In genomic region chr4:36320130-36320902, GRCh38 we compare ENCODE assay signal across 13 cellular contexts. TPM values are rescaled to one million over a fixed set of nuclear protein-coding genes. Genes with fewer than 3 reads are reported as not detected.
DNase-seq lines count a peak whose midpoint lies in the region; ATAC-seq and TF ChIP-seq lines count a peak whose summit lies in the region.
"Had no signal": no experiment of that assay in that cellular context is flagged by ENCODE, and none has a peak within 500 bp of the region (broad histone marks: within the 10 kb centered on the region; RNA-seq: fewer than 3 reads in every experiment).

No MANE protein-coding gene starts in this region.

- ATAC-seq in HG02610 (IDR thresholded peaks at IDR 0.05; ENCODE audit: unreplicated experiment) (peak; percentile 55), HG03558 (IDR thresholded peaks at IDR 0.05; ENCODE audit: extremely low read depth, unreplicated experiment) (peak; percentile 33), upper lobe of right lung (peak; percentile 33)

- no peak overlapping the region for H3K27ac ChIP-seq in upper lobe of right lung
- H3K27ac ChIP-seq: BLaER1, Peyer's patch, suprapubic skin, VCaP had no signal

- CTCF ChIA-PET in activated naive CD4-positive, alpha-beta T cell treated with anti-CD3 and anti-CD28 coated beads, Interleukin-2, amount 10 ng/mL, durations not matched to agents 7 days and 5 days (lab: Charles Lee) = interaction anchor here (0.7 kb wide), 1 partner anchor 10 kb away, joined by 3 read pairs; no protein-coding TSS in a partner anchor

- no peaks in the 10 kb centered on the region for H3K9me3 Mint-ChIP-seq in activated naive CD4-positive, alpha-beta T cell treated with anti-CD3 and anti-CD28 coated beads, Interleukin-2, amount 50 U/mL, for 24 hours
- H3K9me3 Mint-ChIP-seq in activated naive CD4-positive, alpha-beta T cell treated with anti-CD3 and anti-CD28 coated beads, Interleukin-2, amount 10 ng/mL, durations not matched to agents 7 days and 5 days = peaks cover 2% of the 10 kb centered on the region
- H3K9me3 Mint-ChIP-seq in progenitor cell of endocrine pancreas (ENCODE audit: low read depth) = no peaks in the 10 kb centered on the region
- H3K9me3 Mint-ChIP-seq in nephron progenitor cell = no peaks in the 10 kb centered on the region

- DNase-seq in activated naive CD4-positive, alpha-beta T cell treated with anti-CD3 and anti-CD28 coated beads, Interleukin-2, amount 10 ng/mL, durations not matched to agents 7 days and 5 days = no peak
- DNase-seq in upper lobe of right lung (no peak), progenitor cell of endocrine pancreas (ENCODE audit: low spot score, unreplicated experiment) (no peak), nephron progenitor cell (no peak)
- no peak for DNase-seq in activated effector memory CD4-positive, alpha-beta T cell treated with anti-CD3 and anti-CD28 coated beads, Interleukin-2, amount 50 U/mL, for 16 hours
- DNase-seq: effector CD4-positive, alpha-beta T cell; Peyer's patch had no signal

- H3K4me3 ChIP-seq in upper lobe of right lung = no peak overlapping the region
- H3K4me3 ChIP-seq: BLaER1, Peyer's patch, suprapubic skin had no signal

- H3K27me3 ChIP-seq in upper lobe of right lung = no peaks in the 10 kb centered on the region
- H3K27me3 ChIP-seq: BLaER1, Peyer's patch, suprapubic skin had no signal

- H3K27me3 Mint-ChIP-seq in activated naive CD4-positive, alpha-beta T cell treated with anti-CD3 and anti-CD28 coated beads, Interleukin-2, amount 50 U/mL, for 24 hours = no peaks in the 10 kb centered on the region
- H3K27me3 Mint-ChIP-seq in activated naive CD4-positive, alpha-beta T cell treated with anti-CD3 and anti-CD28 coated beads, Interleukin-2, amount 10 ng/mL, durations not matched to agents 7 days and 5 days = no peaks in the 10 kb centered on the region
- no peaks in the 10 kb centered on the region for H3K27me3 Mint-ChIP-seq in progenitor cell of endocrine pancreas
- H3K27me3 Mint-ChIP-seq in nephron progenitor cell (ENCODE audit: low read depth, poor library complexity) = peaks cover 3% of the 10 kb centered on the region

- TF ChIP-seq CTCF in upper lobe of right lung (IDR thresholded peaks at IDR 0.05) = no peak
- no peak for TF ChIP-seq CTCF in progenitor cell of endocrine pancreas (IDR thresholded peaks at IDR 0.05; ENCODE audit: unreplicated experiment)
- no peak for TF ChIP-seq CTCF in nephron progenitor cell (IDR thresholded peaks at IDR 0.05)

- H3K9me3 ChIP-seq in upper lobe of right lung = no peaks in the 10 kb centered on the region
- H3K9me3 ChIP-seq: Peyer's patch, suprapubic skin had no signal

- intact Hi-C loops in upper lobe of right lung (cut with DNase I) = no loop called here

- H3K4me1 Mint-ChIP-seq in activated naive CD4-positive, alpha-beta T cell treated with anti-CD3 and anti-CD28 coated beads, Interleukin-2, amount 50 U/mL, for 24 hours = peaks cover 56% of the 10 kb centered on the region
- H3K4me1 Mint-ChIP-seq in activated naive CD4-positive, alpha-beta T cell treated with anti-CD3 and anti-CD28 coated beads, Interleukin-2, amount 10 ng/mL, durations not matched to agents 7 days and 5 days = peaks cover 62% of the 10 kb centered on the region
- no peaks in the 10 kb centered on the region for H3K4me1 Mint-ChIP-seq in progenitor cell of endocrine pancreas (ENCODE audit: low read depth)
- H3K4me1 Mint-ChIP-seq in nephron progenitor cell = no peaks in the 10 kb centered on the region

- no peaks in the 10 kb centered on the region for H3K36me3 Mint-ChIP-seq in activated naive CD4-positive, alpha-beta T cell treated with anti-CD3 and anti-CD28 coated beads, Interleukin-2, amount 50 U/mL, for 24 hours
- H3K36me3 Mint-ChIP-seq in activated naive CD4-positive, alpha-beta T cell treated with anti-CD3 and anti-CD28 coated beads, Interleukin-2, amount 10 ng/mL, durations not matched to agents 7 days and 5 days = peaks cover 7% of the 10 kb centered on the region
- H3K36me3 Mint-ChIP-seq in progenitor cell of endocrine pancreas (ENCODE audit: insufficient read depth) (no peaks in the 10 kb centered on the region), nephron progenitor cell (ENCODE audit: low read depth) (no peaks in the 10 kb centered on the region)

- no peaks in the 10 kb centered on the region for H3K36me3 ChIP-seq in upper lobe of right lung
- H3K36me3 ChIP-seq: BLaER1, Peyer's patch, suprapubic skin had no signal

- peak overlapping the region; percentile 3 for H3K27ac Mint-ChIP-seq in activated naive CD4-positive, alpha-beta T cell treated with anti-CD3 and anti-CD28 coated beads, Interleukin-2, amount 50 U/mL, for 24 hours
- no peak overlapping the region for H3K27ac Mint-ChIP-seq in activated naive CD4-positive, alpha-beta T cell treated with anti-CD3 and anti-CD28 coated beads, Interleukin-2, amount 10 ng/mL, durations not matched to agents 7 days and 5 days
- H3K27ac Mint-ChIP-seq in progenitor cell of endocrine pancreas (no peak overlapping the region), nephron progenitor cell (no peak overlapping the region)

- H3K4me1 ChIP-seq in upper lobe of right lung = peaks cover 3% of the 10 kb centered on the region
- H3K4me1 ChIP-seq: suprapubic skin had no signal

- no peak overlapping the region for H3K4me3 Mint-ChIP-seq in activated naive CD4-positive, alpha-beta T cell treated with anti-CD3 and anti-CD28 coated beads, Interleukin-2, amount 50 U/mL, for 24 hours
- no peak overlapping the region for H3K4me3 Mint-ChIP-seq in activated naive CD4-positive, alpha-beta T cell treated with anti-CD3 and anti-CD28 coated beads, Interleukin-2, amount 10 ng/mL, durations not matched to agents 7 days and 5 days
- H3K4me3 Mint-ChIP-seq in progenitor cell of endocrine pancreas (ENCODE audit: low read depth) (no peak overlapping the region), nephron progenitor cell (no peak overlapping the region)

RNA-seq across cellular contexts. Expression of gene DTHD1, which starts 38.9 kb away (rescaled TPM):
- total RNA-seq in upper lobe of right lung (0.55 TPM), progenitor cell of endocrine pancreas (0.12 and 0.29 TPM in 2 replicates)
